In the genomic region with DNA sequence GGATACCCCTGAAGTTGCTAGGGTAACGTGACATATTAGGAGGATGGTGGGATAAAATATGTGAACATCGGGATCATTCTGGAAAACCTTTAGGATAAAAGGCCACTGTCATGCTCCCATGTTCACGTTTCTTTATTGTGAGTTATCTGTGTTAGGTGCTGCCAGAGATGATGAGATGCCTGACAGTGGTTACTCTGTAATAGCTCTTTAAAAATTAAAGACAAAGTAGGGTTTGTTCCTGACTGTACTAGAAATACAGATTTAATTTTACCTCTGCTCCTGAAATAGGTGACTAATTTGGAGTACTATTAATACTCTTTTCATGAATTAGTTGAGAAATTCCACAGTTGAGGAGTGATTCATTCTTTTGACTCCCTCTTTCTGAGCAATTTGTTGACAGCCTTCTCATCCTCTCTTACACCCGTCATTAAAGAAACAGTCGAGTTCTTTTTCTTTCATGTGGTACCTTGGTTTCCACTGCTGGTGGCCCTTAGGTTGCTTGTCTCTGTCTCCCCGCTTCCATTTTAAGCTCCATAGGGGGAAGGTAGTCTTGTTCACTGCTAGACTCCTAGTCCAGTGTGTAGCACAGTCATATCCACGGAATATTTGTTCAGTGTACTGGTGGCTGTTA, we compare ENCODE assay signal across 8 cellular contexts. TPM values are rescaled to one million over a fixed set of nuclear protein-coding genes. Genes with fewer than 3 reads are reported as not detected.
DNase-seq lines count a peak whose midpoint lies in the region; ATAC-seq and TF ChIP-seq lines count a peak whose summit lies in the region.

No MANE protein-coding gene starts in this region.

- no peak overlapping the region; the same call in 1 of the 2 replicates for H3K9ac ChIP-seq in HUES48 (ENCODE audit: low read depth, low read length)

- peak; percentile 91 to 92 for ATAC-seq in activated T-cell treated with anti-CD3 and anti-CD28 coated beads, Interleukin-2, amount 50 U/mL, for 4 hours
- ATAC-seq in HG03175 (IDR thresholded peaks at IDR 0.05; ENCODE audit: unreplicated experiment) (no peak), GM21528 (IDR thresholded peaks at IDR 0.05; ENCODE audit: low FRiP score, unreplicated experiment) (no peak), HG03139 (IDR thresholded peaks at IDR 0.05; ENCODE audit: unreplicated experiment) (no peak)

- H3K9me3 Mint-ChIP-seq in activated T-cell treated with anti-CD3 and anti-CD28 coated beads, Interleukin-2, amount 50 U/mL, for 4 hours, result no peaks in the 10 kb centered on the region

- peaks cover 87% of the 10 kb centered on the region for H3K36me3 ChIP-seq in HUES48 (ENCODE audit: control insufficient read depth, insufficient read depth, low read length)
- H3K36me3 ChIP-seq in right atrium auricular region, result peaks cover 19% of the 10 kb centered on the region

- H3K27me3 Mint-ChIP-seq in activated T-cell treated with anti-CD3 and anti-CD28 coated beads, Interleukin-2, amount 50 U/mL, for 4 hours (ENCODE audit: low read depth), result no peaks in the 10 kb centered on the region

- peak overlapping the region; percentile 64 for H3K4me3 Mint-ChIP-seq in activated T-cell treated with anti-CD3 and anti-CD28 coated beads, Interleukin-2, amount 50 U/mL, for 4 hours

- peaks cover 60% of the 10 kb centered on the region for H3K4me1 Mint-ChIP-seq in activated T-cell treated with anti-CD3 and anti-CD28 coated beads, Interleukin-2, amount 50 U/mL, for 4 hours (ENCODE audit: low read depth)

- H3K4me1 ChIP-seq in HUES48 (ENCODE audit: control insufficient read depth, insufficient read depth, low read length) (peaks cover 29% of the 10 kb centered on the region), right atrium auricular region (peaks cover 0 to 36% of the 10 kb centered on the region in 2 donors)

- peak overlapping the region; percentile 97 for H3K27ac ChIP-seq in HUES48 (ENCODE audit: low read depth, low read length)
- peak overlapping the region; percentile 79 to 80 for H3K27ac ChIP-seq in right atrium auricular region

- H3K27me3 ChIP-seq in HUES48 (ENCODE audit: control insufficient read depth, insufficient read depth, low read length) (no peaks in the 10 kb centered on the region), right atrium auricular region (no peaks in the 10 kb centered on the region)

- H3K9me3 ChIP-seq in HUES48 (ENCODE audit: control insufficient read depth, insufficient read depth, low read length) (no peaks in the 10 kb centered on the region), right atrium auricular region (no peaks in the 10 kb centered on the region)

- peak; percentile 38 for DNase-seq in activated T-cell treated with anti-CD3 and anti-CD28 coated beads, Interleukin-2, amount 50 U/mL, for 4 hours
- DNase-seq in right atrium auricular region (ENCODE audit: low spot score) (no peak), hypothalamus (lab: John Stamatoyannopoulos, UW) (no peak)
- peak; percentile 27 for DNase-seq in stimulated activated CD4-positive, alpha-beta T cell treated with anti-CD3 and anti-CD28 coated beads, Interleukin-4, amount 100 ng/mL, for 1 hour

- peaks cover 24% of the 10 kb centered on the region for H3K36me3 Mint-ChIP-seq in activated T-cell treated with anti-CD3 and anti-CD28 coated beads, Interleukin-2, amount 50 U/mL, for 4 hours (ENCODE audit: insufficient read depth)

- no peak for TF ChIP-seq CTCF in right atrium auricular region (IDR thresholded peaks at IDR 0.05)

- H3K4me3 ChIP-seq in HUES48 (ENCODE audit: low read depth, low read length) (no peak overlapping the region), right atrium auricular region (no peak overlapping the region)

RNA-seq across cellular contexts. Expression of a gene that starts 28.4 kb away (rescaled TPM):
- total RNA-seq in activated T-cell treated with anti-CD3 and anti-CD28 coated beads, Interleukin-2, amount 50 U/mL, for 4 hours, result 100 to 1,000 TPM in 1 of 3 donors, 10 to 100 TPM in 2; 90.0 to 112 (median 99.3) TPM
- 10 to 100 TPM; 43.7 to 48.7 TPM for total RNA-seq in right atrium auricular region

RNA-seq across cellular contexts. Expression of a gene that starts 45.4 kb away (rescaled TPM):
- total RNA-seq in activated T-cell treated with anti-CD3 and anti-CD28 coated beads, Interleukin-2, amount 50 U/mL, for 4 hours, result 10 to 100 TPM; 77.7 to 91.6 (median 90.4) TPM
- 10 to 100 TPM; 15.4 to 18.0 TPM for total RNA-seq in right atrium auricular region

Comparison
In these comparisons a context has a peak if more than half of its experiments do, and no peak if none do; other contexts are left out.
1. ATAC-seq: peak in activated T-cell treated with anti-CD3 and anti-CD28 coated beads, Interleukin-2, amount 50 U/mL, for 4 hours (2 of 2); none in HG03175 (single experiment), GM21528 (single experiment) and HG03139 (single experiment).
2. DNase-seq: peak in activated T-cell treated with anti-CD3 and anti-CD28 coated beads, Interleukin-2, amount 50 U/mL, for 4 hours (single experiment) and stimulated activated CD4-positive, alpha-beta T cell treated with anti-CD3 and anti-CD28 coated beads, Interleukin-4, amount 100 ng/mL, for 1 hour (single experiment); none in right atrium auricular region (single experiment) and hypothalamus (0 of 51).
3. RNA of a gene that starts 45.4 kb away (total RNA-seq): 77.7 to 91.6 TPM in activated T-cell treated with anti-CD3 and anti-CD28 coated beads, Interleukin-2, amount 50 U/mL, for 4 hours; 15.4 to 18.0 TPM in right atrium auricular region; every median in the first group is over 4 times any median in the second.